ENCODE assay signal across 10 cellular contexts in the genomic region with DNA sequence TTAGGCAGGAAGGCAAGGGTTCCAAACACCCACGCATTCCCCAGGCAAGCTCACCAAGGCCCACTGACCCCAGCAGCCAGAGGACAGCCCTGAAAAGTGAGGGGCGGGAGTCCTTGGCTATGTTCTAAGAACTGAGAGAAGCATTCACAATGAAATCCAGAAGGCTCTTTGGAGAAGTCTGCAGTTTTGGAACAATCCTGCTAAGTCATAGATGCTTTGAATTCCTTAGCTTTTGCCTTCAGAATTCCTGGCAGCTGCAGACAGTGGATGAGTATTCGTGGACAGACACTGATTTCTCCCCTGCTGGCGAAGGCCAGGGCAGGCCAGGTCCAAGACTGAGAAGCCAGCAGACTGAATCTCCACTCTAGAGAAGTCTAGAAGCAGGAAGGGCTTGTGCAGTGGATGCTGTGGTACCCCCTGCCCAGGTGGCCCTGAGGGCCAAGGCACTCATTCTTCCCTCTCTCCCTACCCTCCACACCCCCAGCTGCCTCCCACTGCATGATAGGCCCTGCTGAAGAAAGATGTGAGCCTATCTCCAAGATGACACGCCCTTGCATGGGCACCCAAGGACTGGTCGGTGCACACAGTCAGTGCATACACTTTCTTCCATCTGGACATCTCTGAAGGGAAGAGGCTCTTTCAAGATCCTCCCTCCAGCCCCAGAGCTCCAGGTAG.
DNase-seq lines count a peak whose midpoint lies in the region; ATAC-seq and TF ChIP-seq lines count a peak whose summit lies in the region.
"Had no signal": no experiment of that assay in that cellular context is flagged by ENCODE, and none has a peak within 500 bp of the region (broad histone marks: within the 10 kb centered on the region; RNA-seq: fewer than 3 reads in every experiment).

No MANE protein-coding gene starts in this region.

- peaks cover 50% of the 10 kb centered on the region for H3K27me3 Mint-ChIP-seq in endodermal cell (ENCODE audit: insufficient read depth)

- H3K36me3 ChIP-seq in endodermal cell (ENCODE audit: control insufficient read depth, insufficient read depth, low read length) (no peaks in the 10 kb centered on the region), transverse colon (no peaks in the 10 kb centered on the region)
- H3K36me3 ChIP-seq: right lobe of liver had no signal

- no peak overlapping the region for H3K4me3 Mint-ChIP-seq in endodermal cell
- H3K4me3 Mint-ChIP-seq: H9 had no signal

- peak; percentile 84 for DNase-seq in LHCN-M2 (ENCODE audit: low read depth)
- DNase-seq in endodermal cell, result peak; percentile 66
- DNase-seq in left lobe of liver (ENCODE audit: low spot score), result no peak
- DNase-seq in transverse colon, result no peak
- no peak for DNase-seq in NCI-H1417 (lab: John Stamatoyannopoulos, UW)
- DNase-seq in erythroblast (lab: John Stamatoyannopoulos, UW), result no peak
- no peak for DNase-seq in RKO (ENCODE audit: low spot score)
- no peak for DNase-seq in activated CD4-positive, CD25-positive, alpha-beta regulatory T cell treated with anti-CD3 and anti-CD28 coated beads, Interleukin-2, amount 50 U/mL, for 72 hours
- DNase-seq: H9, right lobe of liver had no signal

- H3K36me3 Mint-ChIP-seq in endodermal cell (ENCODE audit: low read depth), result no peaks in the 10 kb centered on the region

- H3K9ac ChIP-seq in endodermal cell (ENCODE audit: extremely low read depth, low read length, poor library complexity, severe bottlenecking), result no peak overlapping the region

- TF ChIP-seq EP300 in transverse colon (IDR thresholded peaks at IDR 0.05; ENCODE audit: low read depth), result no peak

- H3K9me3 Mint-ChIP-seq in endodermal cell, result no peaks in the 10 kb centered on the region
- H3K9me3 Mint-ChIP-seq: H9 had no signal

- TF ChIP-seq POLR2A in transverse colon (IDR thresholded peaks at IDR 0.05) (no peak), erythroblast (IDR thresholded peaks at IDR 0.05; ENCODE audit: low read length) (no peak)

- intact Hi-C loops in transverse colon (cut with DNase I; ENCODE audit: low total_unique reads), result no loop called here

- peaks cover 6% of the 10 kb centered on the region for H3K27me3 ChIP-seq in endodermal cell (ENCODE audit: control insufficient read depth, insufficient read depth, low read length, poor library complexity, severe bottlenecking)
- H3K27me3 ChIP-seq in transverse colon, result no peaks in the 10 kb centered on the region
- H3K27me3 ChIP-seq: right lobe of liver had no signal

- H3K27ac Mint-ChIP-seq in endodermal cell, result no peak overlapping the region
- H3K27ac Mint-ChIP-seq: H9 had no signal

- H3K27ac ChIP-seq in endodermal cell (ENCODE audit: low read depth, low read length) (peak overlapping the region; percentile 29), transverse colon (peak overlapping the region; percentile 53 to 79 (median 75))
- H3K27ac ChIP-seq: right lobe of liver had no signal

- H3K9me3 ChIP-seq in endodermal cell (ENCODE audit: control insufficient read depth, low read length) (no peaks in the 10 kb centered on the region), transverse colon (no peaks in the 10 kb centered on the region)
- H3K9me3 ChIP-seq: right lobe of liver had no signal

- ATAC-seq in left lobe of liver, result peak; percentile 26

- H3K4me1 Mint-ChIP-seq in endodermal cell, result peaks cover 5% of the 10 kb centered on the region

- H3K4me1 ChIP-seq in endodermal cell (ENCODE audit: control insufficient read depth, insufficient read depth, low read length) (no peaks in the 10 kb centered on the region), transverse colon (peaks cover 12 to 22% (median 18%) of the 10 kb centered on the region in 4 donors)

- TF ChIP-seq CTCF in endodermal cell (conservative IDR thresholded peaks at IDR 0.05) (peak; percentile 30), transverse colon (IDR thresholded peaks at IDR 0.05) (peak in 1 of 5 experiments; percentile 38)

- H3K4me3 ChIP-seq in endodermal cell (ENCODE audit: low read length) (no peak overlapping the region), transverse colon (no peak overlapping the region)
- H3K4me3 ChIP-seq: right lobe of liver had no signal

- WGBS in endodermal cell (ENCODE audit: insufficient coverage in 1 of 2, insufficient read length in 1 of 2), 2 experiments, result 89 to 90% methylated on average over 6 of the region's 6 CpGs
- 74 to 80% methylated on average over 1 to 6 of the region's 6 CpGs for WGBS in transverse colon (ENCODE audit: low coverage in 1 of 2), 2 donors

- in situ Hi-C loops in transverse colon (cut with MboI; ENCODE audit: low pct_ligation_motif_present in 1 of 4, low pct_unique_long_range_greater_than_20kb in 1 of 4, low sequenced_read_pairs in 3 of 4), result no loop called here

Comparison
In these comparisons a context has a peak if more than half of its experiments do, and no peak if none do; other contexts are left out.
1. DNase-seq: peak in LHCN-M2 (single experiment) and endodermal cell (single experiment); none in left lobe of liver (single experiment), transverse colon (single experiment), NCI-H1417 (0 of 3), erythroblast (0 of 2), RKO (single experiment) and activated CD4-positive, CD25-positive, alpha-beta regulatory T cell treated with anti-CD3 and anti-CD28 coated beads, Interleukin-2, amount 50 U/mL, for 72 hours (single experiment).